In the genomic region with DNA sequence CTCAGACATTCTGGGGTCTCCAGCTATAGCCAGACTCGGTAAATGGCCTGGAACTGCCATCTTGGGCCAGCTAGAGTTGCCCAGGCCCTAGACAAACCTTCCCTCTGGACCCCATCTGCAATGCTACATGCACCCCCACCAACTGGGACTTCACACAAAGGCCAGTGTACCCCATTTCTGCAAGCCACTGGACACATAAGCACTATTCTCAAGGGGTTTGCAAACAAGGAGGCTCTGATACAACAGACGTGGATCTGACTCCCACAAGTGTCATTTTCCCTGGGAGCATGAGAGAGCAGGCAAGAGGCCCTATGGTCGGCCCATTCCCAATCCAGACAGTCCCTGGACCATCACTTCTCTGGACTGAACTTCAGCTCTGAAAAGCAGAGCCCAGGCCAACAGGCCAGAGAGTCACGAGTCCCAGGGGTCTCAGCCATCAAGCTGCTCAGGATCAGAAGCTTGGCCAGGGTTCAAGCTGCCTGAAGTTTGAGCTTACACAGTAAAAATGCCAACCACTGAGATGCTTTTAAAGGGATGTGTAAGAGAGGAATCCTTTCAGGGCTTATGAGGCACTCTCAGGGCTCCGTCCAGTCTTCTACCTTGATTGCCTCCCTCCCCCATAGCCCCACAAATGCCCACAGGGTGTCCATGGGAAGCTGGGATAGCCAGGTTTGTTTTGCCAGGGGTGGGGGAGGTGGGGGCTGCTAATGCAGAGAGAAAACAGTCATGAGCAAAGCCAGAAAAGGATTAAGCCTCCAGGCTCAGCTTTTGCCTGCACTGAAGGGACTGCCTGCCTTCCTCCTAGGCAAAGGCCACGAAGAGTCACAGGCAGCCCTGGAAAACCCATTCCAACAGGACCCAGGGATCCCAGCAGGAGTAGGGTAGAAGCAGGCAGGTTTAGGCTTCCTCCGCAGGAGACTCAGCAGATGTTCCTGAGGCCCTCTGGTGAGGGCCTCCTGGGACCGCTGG, we compare ENCODE assay signal across 8 cellular contexts. TPM values are rescaled to one million over a fixed set of nuclear protein-coding genes. Genes with fewer than 3 reads are reported as not detected.
A peak's percentile ranks its signal among the peaks of the same experiment; 100 is the strongest.
DNase-seq lines count a peak whose midpoint lies in the region; ATAC-seq and TF ChIP-seq lines count a peak whose summit lies in the region.

No MANE protein-coding gene starts in this region.

- H3K27me3 Mint-ChIP-seq in brain: no peaks in the 10 kb centered on the region
- no peaks in the 10 kb centered on the region for H3K27me3 Mint-ChIP-seq in naive thymus-derived CD4-positive, alpha-beta T cell

- no peak overlapping the region for H3K4me3 ChIP-seq in right atrium auricular region
- no peak overlapping the region for H3K4me3 ChIP-seq in naive thymus-derived CD4-positive, alpha-beta T cell (ENCODE audit: low read length)
- H3K4me3 ChIP-seq in HAP-1: no peak overlapping the region

- H3K36me3 Mint-ChIP-seq in brain: peaks cover 6% of the 10 kb centered on the region
- peaks cover 0 to 10% (median 0%) of the 10 kb centered on the region in 5 donors for H3K36me3 Mint-ChIP-seq in naive thymus-derived CD4-positive, alpha-beta T cell

- POLR2A ChIA-PET in naive thymus-derived CD4-positive, alpha-beta T cell (lab: Charles Lee): interaction anchor here (2.4 to 12.6 kb wide), 3 partner anchors 11 to 39 kb away, joined by 11 to 267 read pairs (median 71); a partner anchor contains a TSS

- TF ChIP-seq CTCF in right atrium auricular region (IDR thresholded peaks at IDR 0.05) (no peak), brain (conservative IDR thresholded peaks at IDR 0.05) (no peak)

- H3K4me1 Mint-ChIP-seq in brain: peaks cover 98% of the 10 kb centered on the region
- peaks cover 71 to 100% (median 98%) of the 10 kb centered on the region in 7 donors for H3K4me1 Mint-ChIP-seq in naive thymus-derived CD4-positive, alpha-beta T cell

- H3K4me1 ChIP-seq in right atrium auricular region (peaks cover 0 to 99% of the 10 kb centered on the region in 2 donors), HAP-1 (peaks cover 11% of the 10 kb centered on the region)
- peaks cover 93 to 97% of the 10 kb centered on the region in 2 donors for H3K4me1 ChIP-seq in naive thymus-derived CD4-positive, alpha-beta T cell (ENCODE audit: control insufficient read depth in 2 of 2, insufficient read depth in 2 of 2, low read length in 2 of 2)

- H3K27ac ChIP-seq in right atrium auricular region: peak overlapping the region; percentile 76 to 89
- peak overlapping the region; percentile 72 for H3K27ac ChIP-seq in naive thymus-derived CD4-positive, alpha-beta T cell (ENCODE audit: low read depth, low read length)

- H3K27me3 ChIP-seq in right atrium auricular region (no peaks in the 10 kb centered on the region), HAP-1 (ENCODE audit: low read depth) (no peaks in the 10 kb centered on the region)
- H3K27me3 ChIP-seq in naive thymus-derived CD4-positive, alpha-beta T cell (ENCODE audit: control insufficient read depth in 2 of 2, insufficient read depth in 2 of 2, low read length in 2 of 2): no peaks in the 10 kb centered on the region

- DNase-seq in right atrium auricular region (ENCODE audit: low spot score) (no peak), left ventricle myocardium superior (no peak), HAP-1 (ENCODE audit: low spot score in 2 of 2) (no peak), putamen (ENCODE audit: low spot score) (no peak), iPS-NIHi7 (ENCODE audit: extremely low spot score) (no peak), inferior parietal cortex (ENCODE audit: extremely low spot score) (no peak)
- no peak for DNase-seq in naive thymus-derived CD4-positive, alpha-beta T cell

- no peaks in the 10 kb centered on the region for H3K9me3 Mint-ChIP-seq in brain
- no peaks in the 10 kb centered on the region for H3K9me3 Mint-ChIP-seq in naive thymus-derived CD4-positive, alpha-beta T cell

- H3K9me3 ChIP-seq in right atrium auricular region (no peaks in the 10 kb centered on the region), HAP-1 (no peaks in the 10 kb centered on the region)
- H3K9me3 ChIP-seq in naive thymus-derived CD4-positive, alpha-beta T cell (ENCODE audit: control insufficient read depth in 2 of 3, low read length in 3 of 3): no peaks in the 10 kb centered on the region

- H3K4me3 Mint-ChIP-seq in brain: no peak overlapping the region
- peak overlapping the region in 9 of 10 donors; percentile 13 to 95 (median 86) for H3K4me3 Mint-ChIP-seq in naive thymus-derived CD4-positive, alpha-beta T cell

- in situ Hi-C loops in HAP-1 (cut with MboI; ENCODE audit: low sequenced_read_pairs): no loop called here

- H3K27ac Mint-ChIP-seq in brain: peak overlapping the region; percentile 18 to 99 (median 88)
- H3K27ac Mint-ChIP-seq in naive thymus-derived CD4-positive, alpha-beta T cell: peak overlapping the region; percentile 77 to 99 (median 93)

- no peak for ATAC-seq in left ventricle myocardium superior
- ATAC-seq in naive thymus-derived CD4-positive, alpha-beta T cell: no peak

- CTCF ChIA-PET in naive thymus-derived CD4-positive, alpha-beta T cell (lab: Charles Lee): interaction anchor here (0.9 to 6.9 kb wide), 6 partner anchors 8 to 42 kb away, joined by 3 to 56 read pairs (median 8); a partner anchor contains a TSS

- no peaks in the 10 kb centered on the region for H3K36me3 ChIP-seq in right atrium auricular region
- H3K36me3 ChIP-seq in naive thymus-derived CD4-positive, alpha-beta T cell (ENCODE audit: control insufficient read depth in 2 of 3, insufficient read depth in 3 of 3, low read length in 3 of 3): no peaks in the 10 kb centered on the region
- no peaks in the 10 kb centered on the region for H3K36me3 ChIP-seq in HAP-1 (replicated peaks)

- intact Hi-C loops in left ventricle myocardium superior (cut with micrococcal nuclease): no loop called here
- intact Hi-C loops in naive thymus-derived CD4-positive, alpha-beta T cell (cut with micrococcal nuclease): no loop called here

RNA-seq across cellular contexts. Expression of gene PNMA1, which starts 31.7 kb away (rescaled TPM):
- total RNA-seq in right atrium auricular region (10 to 100 TPM; 17.1 to 18.3 TPM), left ventricle myocardium superior (13.9 TPM)
- 135 TPM for polyA plus RNA-seq in brain (ENCODE audit: insufficient read depth, low read depth, low replicate concordance)
- 10 to 100 TPM; 21.6 to 40.4 (median 37.1) TPM for total RNA-seq in naive thymus-derived CD4-positive, alpha-beta T cell
- polyA plus RNA-seq in naive thymus-derived CD4-positive, alpha-beta T cell: 10 to 100 TPM; 43.5 to 44.0 TPM

Comparison
In these comparisons a context has a peak if more than half of its experiments do, and no peak if none do; other contexts are left out.
1. H3K4me3 Mint-ChIP-seq: peak in naive thymus-derived CD4-positive, alpha-beta T cell (9 of 10); none in brain (0 of 5).